31 cellular contexts compared by ENCODE assay signal in genomic region chr11:13380731-13381130, GRCh38.
"Had no signal": no experiment of that assay in that cellular context is flagged by ENCODE, and none has a peak within 500 bp of the region (broad histone marks: within the 10 kb centered on the region; RNA-seq: fewer than 3 reads in every experiment).

No MANE protein-coding gene starts in this region.

- H3K27ac ChIP-seq: adrenal gland, breast epithelium, KMS-11, SK-N-MC had no signal

- H3K4me1 ChIP-seq: adrenal gland, breast epithelium had no signal

- H3K9me3 Mint-ChIP-seq: activated B cell treated with CpG ODN at 0.5 μM for 24 hours; activated CD4-positive, alpha-beta T cell treated with anti-CD3 and anti-CD28 coated beads, Interleukin-2, amount 10 ng/mL, durations not matched to agents 24 days and 14 days; activated naive CD8-positive, alpha-beta T cell treated with anti-CD3 and anti-CD28 coated beads, Interleukin-2, amount 10 ng/mL, durations not matched to agents 7 days and 5 days; T-cell had no signal

- H3K4me3 Mint-ChIP-seq: activated B cell treated with CpG ODN at 0.5 μM for 24 hours; activated CD4-positive, alpha-beta T cell treated with anti-CD3 and anti-CD28 coated beads, Interleukin-2, amount 10 ng/mL, durations not matched to agents 24 days and 14 days; activated naive CD8-positive, alpha-beta T cell treated with anti-CD3 and anti-CD28 coated beads, Interleukin-2, amount 10 ng/mL, durations not matched to agents 7 days and 5 days; T-cell had no signal

- DNase-seq: activated B cell treated with CpG ODN at 0.5 μM for 24 hours; activated CD4-positive, alpha-beta T cell treated with anti-CD3 and anti-CD28 coated beads for 1 hour; activated CD4-positive, alpha-beta T cell treated with anti-CD3 and anti-CD28 coated beads, Interleukin-2, amount 10 ng/mL, durations not matched to agents 24 days and 14 days; activated CD4-positive, alpha-beta T cell treated with anti-CD3 and anti-CD28 coated beads, Interleukin-2, amount 50 U/mL, for 48 hours; activated effector memory CD4-positive, alpha-beta T cell treated with Interleukin-2 at 50 U/mL for 16 hours; activated naive CD4-positive, alpha-beta T cell; activated naive CD8-positive, alpha-beta T cell treated with anti-CD3 and anti-CD28 coated beads, Interleukin-2, amount 10 ng/mL, durations not matched to agents 7 days and 5 days; adrenal gland; anterior cingulate cortex; caudate nucleus; NCI-H1092; NCI-H1417 treated with DMSO at 0.1 percent for 48 hours; NCI-H1694; NCI-H2029; NCI-H2107; NCI-H2171 treated with DMSO at 0.1 percent for 48 hours; NCI-H345; NCI-H510A; NCI-H526 treated with DMSO at 0.1 percent for 48 hours; NK-92 treated with Interleukin-12 subunit alpha and Interleukin-12 subunit beta, amount 100 ng/mL, for 24 hours; OCI-M1; RPMI8226; T-cell; T-helper 2 cell; T1000 had no signal

- H3K4me2 ChIP-seq: KMS-11 had no signal

- H3K27me3 Mint-ChIP-seq: activated B cell treated with CpG ODN at 0.5 μM for 24 hours; activated CD4-positive, alpha-beta T cell treated with anti-CD3 and anti-CD28 coated beads, Interleukin-2, amount 10 ng/mL, durations not matched to agents 24 days and 14 days; activated naive CD8-positive, alpha-beta T cell treated with anti-CD3 and anti-CD28 coated beads, Interleukin-2, amount 10 ng/mL, durations not matched to agents 7 days and 5 days; T-cell had no signal

- H3K27me3 ChIP-seq: adrenal gland, breast epithelium had no signal

- H3K9me3 ChIP-seq: adrenal gland, breast epithelium had no signal

- FAIRE-seq: TTC549 had no signal

- H3K27ac Mint-ChIP-seq: activated B cell treated with CpG ODN at 0.5 μM for 24 hours; activated CD4-positive, alpha-beta T cell treated with anti-CD3 and anti-CD28 coated beads, Interleukin-2, amount 10 ng/mL, durations not matched to agents 24 days and 14 days; activated naive CD8-positive, alpha-beta T cell treated with anti-CD3 and anti-CD28 coated beads, Interleukin-2, amount 10 ng/mL, durations not matched to agents 7 days and 5 days had no signal

- H3K4me3 ChIP-seq: adrenal gland, breast epithelium, SK-N-MC had no signal

- ATAC-seq: Panc1, Right ventricle myocardium inferior, T-cell had no signal

- H3K4me1 Mint-ChIP-seq: activated B cell treated with CpG ODN at 0.5 μM for 24 hours; activated CD4-positive, alpha-beta T cell treated with anti-CD3 and anti-CD28 coated beads, Interleukin-2, amount 10 ng/mL, durations not matched to agents 24 days and 14 days; activated naive CD8-positive, alpha-beta T cell treated with anti-CD3 and anti-CD28 coated beads, Interleukin-2, amount 10 ng/mL, durations not matched to agents 7 days and 5 days had no signal

- H3K9ac ChIP-seq: KMS-11 had no signal
